ENCODE assay signal across 8 cellular contexts in genomic region chr10:33116293-33116697, GRCh38.
DNase-seq lines count a peak whose midpoint lies in the region; ATAC-seq, FAIRE-seq and TF ChIP-seq lines count a peak whose summit lies in the region.

No MANE protein-coding gene starts in this region.

- intact Hi-C loops in right cardiac atrium (cut with DNase I) = no loop called here
- intact Hi-C loops in spleen (cut with DNase I; ENCODE audit: low total_unique reads) = no loop called here

- H3K36me3 ChIP-seq in spleen = no peaks in the 10 kb centered on the region

- no peak for DNase-seq in D721Med (ENCODE audit: insufficient read length, low spot score)
- peak; percentile 58 for DNase-seq in HT-29 (ENCODE audit: low spot score)
- DNase-seq in right cardiac atrium = peak in 1 of 3 donors; percentile 69
- DNase-seq in spleen = no peak
- no peak for DNase-seq in NCI-H2029 treated with DMSO at 0.1 percent for 48 hours (lab: John Stamatoyannopoulos, UW)

- TF ChIP-seq CTCF in D721Med (IDR thresholded peaks at IDR 0.05; ENCODE audit: insufficient read depth, missing control alignments) (peak; percentile 44), WI38 (IDR thresholded peaks at IDR 0.05; ENCODE audit: low read depth, low read length) (peak; percentile 38), spleen (IDR thresholded peaks at IDR 0.05 in 8 of 11, conservative IDR thresholded peaks at IDR 0.05 in 3 of 11) (peak in 9 of 11 experiments; percentile 10 to 56 (median 43))

- H3K27ac ChIP-seq in right cardiac atrium (ENCODE audit: low read length) (no peak overlapping the region), spleen (peak overlapping the region in 4 of 8 donors; percentile 46 to 76 (median 56))

- no peak for TF ChIP-seq POLR2A in spleen (IDR thresholded peaks at IDR 0.05)

- FAIRE-seq in D721Med (lab: Jason Lieb, UNC) = no peak

- no peaks in the 10 kb centered on the region for H3K9me3 ChIP-seq in right cardiac atrium (ENCODE audit: control insufficient read depth, low read length)
- no peaks in the 10 kb centered on the region for H3K9me3 ChIP-seq in spleen

- H3K4me1 ChIP-seq in right cardiac atrium (ENCODE audit: control insufficient read depth, insufficient read depth, low read length) = no peaks in the 10 kb centered on the region
- H3K4me1 ChIP-seq in spleen = peaks cover under 1 to 55% (median 46%) of the 10 kb centered on the region in 6 donors

- ATAC-seq in right cardiac atrium (peak; percentile 55 to 72), GM21360 (IDR thresholded peaks at IDR 0.05; ENCODE audit: unreplicated experiment) (no peak), HG02840 (IDR thresholded peaks at IDR 0.05; ENCODE audit: low FRiP score, unreplicated experiment) (no peak)

- H3K27me3 ChIP-seq in right cardiac atrium (ENCODE audit: control insufficient read depth, insufficient read depth) = no peaks in the 10 kb centered on the region
- H3K27me3 ChIP-seq in spleen (replicated peaks in 1 of 7) = no peaks in the 10 kb centered on the region

- WGBS in right cardiac atrium = 29% methylated on average over 5 of the region's 5 CpGs
- WGBS in spleen, 5 donors = 35 to 81% (median 52%) methylated on average over 2 to 5 of the region's 5 CpGs

- no peak overlapping the region for H3K4me3 ChIP-seq in WI38 (ENCODE audit: low read depth, low read length)
- H3K4me3 ChIP-seq in right cardiac atrium (ENCODE audit: low read length) = no peak overlapping the region
- H3K4me3 ChIP-seq in spleen = peak overlapping the region in 1 of 8 donors; percentile 33

Comparison
In these comparisons a context has a peak if more than half of its experiments do, and no peak if none do; other contexts are left out.
1. ATAC-seq: peak in right cardiac atrium (2 of 2); none in GM21360 (single experiment) and HG02840 (single experiment).
2. Peak in every context shown above with its lines, with median percentiles within 50 percentile points of each other: CTCF ChIP-seq.